In the genomic region with DNA sequence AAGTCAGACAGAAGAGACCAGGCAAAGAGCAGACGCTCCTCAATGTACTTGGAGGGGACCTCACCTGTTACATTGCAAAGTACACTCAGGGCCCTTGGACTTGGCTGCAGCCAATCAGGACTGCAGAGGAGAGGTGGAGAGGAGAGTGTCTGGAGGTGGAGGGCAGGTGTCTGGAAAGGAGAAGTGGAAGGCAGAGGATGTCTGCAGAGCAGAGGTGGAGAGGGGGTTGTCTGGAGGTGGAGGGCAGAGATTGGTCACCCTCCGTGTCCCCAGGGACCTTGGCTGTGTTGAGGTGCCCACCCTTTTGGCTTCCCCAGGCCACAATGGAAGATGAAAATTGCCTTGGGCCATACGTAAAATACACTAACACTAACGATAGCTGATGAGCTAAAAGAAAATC, we compare ENCODE assay signal across 4 cellular contexts.
"Had no signal": no experiment of that assay in that cellular context is flagged by ENCODE, and none has a peak within 500 bp of the region (broad histone marks: within the 10 kb centered on the region; RNA-seq: fewer than 3 reads in every experiment).

No MANE protein-coding gene starts in this region.

- H3K27ac ChIP-seq: GM23248 had no signal

- H3K4me3 Mint-ChIP-seq: H9 had no signal

- H3K4me3 ChIP-seq: GM23248 had no signal

- H2AFZ ChIP-seq: GM23248 had no signal

- H3K9ac ChIP-seq: GM23248 had no signal

- H3K9me3 Mint-ChIP-seq: H9 had no signal

- DNase-seq: GM23248, H9, HCEC 1CT, IMR-90 had no signal
